Comparison of ENCODE assay signal across 8 cellular contexts in the genomic region with DNA sequence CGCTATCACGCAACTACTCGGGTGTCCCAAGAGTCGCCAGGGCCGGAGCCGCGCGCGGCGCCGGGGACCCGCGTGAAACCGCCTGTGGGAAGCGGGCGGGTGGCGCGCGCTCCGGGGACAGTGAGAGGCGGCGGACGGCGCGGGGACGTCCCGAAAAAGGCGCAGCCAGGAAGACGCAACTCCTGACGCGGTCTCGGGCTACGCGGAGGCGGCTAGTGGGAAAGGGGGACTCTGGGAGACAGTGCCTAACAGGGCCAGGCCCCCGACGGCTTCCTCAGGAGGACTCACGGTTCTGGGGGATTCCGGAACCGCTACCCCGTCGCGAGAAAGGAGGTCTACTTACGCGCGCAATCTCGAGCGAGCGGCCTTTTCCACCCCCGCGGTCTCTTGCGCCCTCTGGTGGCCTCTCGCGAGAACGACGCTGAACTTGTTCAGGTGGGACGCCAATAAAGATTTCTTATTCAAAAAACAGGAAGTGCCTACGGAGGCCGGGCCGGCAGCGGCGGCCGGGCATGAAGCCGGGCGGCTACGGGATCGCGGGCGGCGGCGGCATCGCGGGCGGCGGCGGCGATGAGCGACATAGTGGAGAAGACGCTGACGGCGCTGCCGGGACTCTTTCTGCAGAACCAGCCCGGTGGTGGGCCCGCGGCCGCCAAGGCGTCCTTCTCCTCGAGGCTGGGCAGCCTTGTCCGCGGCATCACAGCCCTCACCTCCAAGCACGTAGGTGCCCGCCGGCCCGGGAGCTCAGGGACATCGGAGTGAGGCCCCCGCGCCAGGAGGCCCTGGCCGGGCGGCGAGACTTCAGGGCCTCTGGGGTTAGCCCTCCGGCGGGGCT. TPM values are rescaled to one million over a fixed set of nuclear protein-coding genes. Genes with fewer than 3 reads are reported as not detected.
DNase-seq lines count a peak whose midpoint lies in the region; ATAC-seq and TF ChIP-seq lines count a peak whose summit lies in the region.

Gene AP4E1, plus strand, starts transcription at position 475 of the 835 bp plus-strand sequence. Its CDS starts 96 bp downstream, at position 571.

- no peaks in the 10 kb centered on the region for H3F3A ChIP-seq in PC-3 (ENCODE audit: low read length, unreplicated experiment)

- peak within 1 kb of the TSS; percentile 99 for H2AFZ ChIP-seq in PC-3 (ENCODE audit: low read length)

- TF ChIP-seq CTCF in PC-3 (conservative IDR thresholded peaks at IDR 0.05; ENCODE audit: low read depth, low read length) (peak; percentile 80), epithelial cell of proximal tubule (conservative IDR thresholded peaks at IDR 0.05; ENCODE audit: low read depth, low read length) (peak; percentile 87)

- H3K9ac ChIP-seq in PC-3 (ENCODE audit: low read length) = peak within 1 kb of the TSS; percentile 88
- H3K9ac ChIP-seq in mucosa of rectum (ENCODE audit: low read depth in 1 of 2, low read length in 2 of 2) = peak within 1 kb of the TSS; percentile 83 to 85

- DNase-seq in DMS79 treated with DMSO at 0.1 percent for 48 hours (lab: John Stamatoyannopoulos, UW) (peak; percentile 54), KBM-7 (peak; percentile 99), PC-3 (peak; percentile 88), activated T-cell treated with anti-CD3 and anti-CD28 coated beads for 48 hours (ENCODE audit: low read depth) (peak; percentile 90), epithelial cell of proximal tubule (ENCODE audit: low read depth) (no peak)
- peak; percentile 88 to 93 for DNase-seq in stimulated activated CD8-positive, alpha-beta memory T cell treated with anti-CD3 and anti-CD28 coated beads, Interleukin-4, amount 100 ng/mL, for 4 hours (ENCODE audit: low read depth in 2 of 2, low spot score in 1 of 2)

- H3K27me3 ChIP-seq in PC-3 (ENCODE audit: low read length) (no peaks in the 10 kb centered on the region), mucosa of rectum (ENCODE audit: control insufficient read depth in 2 of 2, insufficient read depth in 2 of 2, low read length in 2 of 2) (no peaks in the 10 kb centered on the region)

- peak within 1 kb of the TSS; percentile 99 for H3K4me2 ChIP-seq in PC-3 (ENCODE audit: low read length)

- H3K9me3 ChIP-seq in PC-3 (ENCODE audit: low read length) (no peaks in the 10 kb centered on the region), mucosa of rectum (ENCODE audit: control insufficient read depth in 2 of 2, low read length in 2 of 2) (no peaks in the 10 kb centered on the region)

- in situ Hi-C loops in KBM-7 (cut with MboI; ENCODE audit: low pct_unique_long_range_greater_than_20kb, low sequenced_read_pairs) = no loop called here

- H4K20me1 ChIP-seq in PC-3 (ENCODE audit: low read length) = no peaks in the 10 kb centered on the region

- peaks cover 23% of the 10 kb centered on the region for H3K79me2 ChIP-seq in PC-3 (ENCODE audit: low read length)

- H3K36me3 ChIP-seq in PC-3 (ENCODE audit: low read depth, low read length) (peaks cover 2% of the 10 kb centered on the region; the same call in 1 of the 2 replicates), mucosa of rectum (ENCODE audit: control insufficient read depth in 2 of 2, insufficient read depth in 2 of 2, low read length in 2 of 2) (peaks cover 0 to 5% of the 10 kb centered on the region in 2 donors)

- H3K4me3 ChIP-seq in PC-3 (ENCODE audit: low read length) (peak within 1 kb of the TSS; percentile 94), epithelial cell of proximal tubule (ENCODE audit: low read depth, low read length) (peak within 1 kb of the TSS; percentile 84), mucosa of rectum (ENCODE audit: low read length in 2 of 2) (peak within 1 kb of the TSS; percentile 78 to 79)

- POLR2A ChIA-PET in PC-3 (lab: Charles Lee; ENCODE audit: unreplicated experiment) = no interaction called here

- H3K27ac ChIP-seq in PC-3 (ENCODE audit: low read length) (no peak within 1 kb of the TSS), mucosa of rectum (ENCODE audit: low read depth in 2 of 2, low read length in 2 of 2) (peak within 1 kb of the TSS; percentile 82 to 86)

- H3K9me2 ChIP-seq in PC-3 (replicated peaks; ENCODE audit: low read length) = no peaks in the 10 kb centered on the region

- no TSS peak for BruUV-seq in PC-3 (replicated peaks; lab: Mats Ljungman, UMichigan)

- intact Hi-C loops in PC-3 (cut with micrococcal nuclease) = loop anchor here (2.0 kb wide), 1 partner anchor 24 kb away; no protein-coding TSS in a partner anchor

- CTCF ChIA-PET in PC-3 (lab: Charles Lee) = no interaction called here

- ATAC-seq in GM21717 (IDR thresholded peaks at IDR 0.05; ENCODE audit: unreplicated experiment) (peak; percentile 55), PC-3 (peak; percentile 60)

- H3K4me1 ChIP-seq in PC-3 (ENCODE audit: insufficient read depth, low read length) = peaks cover 7% of the 10 kb centered on the region; the same call in 1 of the 2 replicates
- peaks cover 0 to 5% of the 10 kb centered on the region in 2 donors for H3K4me1 ChIP-seq in mucosa of rectum (ENCODE audit: control insufficient read depth in 2 of 2, insufficient read depth in 2 of 2, low read length in 2 of 2)

RNA-seq across cellular contexts. Expression of gene AP4E1, which starts in this region (rescaled TPM):
- total RNA-seq in PC-3 (2014; rRNA removed) (4.7 and 6.0 TPM in 2 replicates), epithelial cell of proximal tubule (4.6 and 7.4 TPM in 2 replicates)
